In genomic region chr12:19850341-19851065, GRCh38 we compare ENCODE assay signal across 14 cellular contexts.
DNase-seq lines count a peak whose midpoint lies in the region; ATAC-seq lines count a peak whose summit lies in the region.
"Had no signal": no experiment of that assay in that cellular context is flagged by ENCODE, and none has a peak within 500 bp of the region (broad histone marks: within the 10 kb centered on the region; RNA-seq: fewer than 3 reads in every experiment).

No MANE protein-coding gene starts in this region.

- no peaks in the 10 kb centered on the region for H3K27me3 ChIP-seq in adipocyte (replicated peaks; ENCODE audit: control insufficient read depth, insufficient read depth, low read length)
- H3K27me3 ChIP-seq: body of pancreas had no signal

- no peak overlapping the region for H3K9ac ChIP-seq in adipocyte (ENCODE audit: low read length)

- no peaks in the 10 kb centered on the region for H3K36me3 ChIP-seq in adipocyte (ENCODE audit: control insufficient read depth, insufficient read depth, low read length, severe bottlenecking)

- DNase-seq in EH (ENCODE audit: low read depth) (peak; percentile 73), adipocyte (ENCODE audit: low read depth) (peak; percentile 76), kidney glomerular epithelial cell (lab: John Stamatoyannopoulos, UW) (peak; percentile 79), retina (peak; percentile 9), NCI-H526 treated with DMSO at 0.1 percent for 48 hours (lab: John Stamatoyannopoulos, UW) (no peak)
- DNase-seq: CD4-positive, alpha-beta T cell; naive thymus-derived CD4-positive, alpha-beta T cell; NCI-H1105; NCI-H524 treated with DMSO at 0.1 percent for 48 hours; SHP77 treated with DMSO at 0.1 percent for 48 hours had no signal

- ATAC-seq in HG03354 (IDR thresholded peaks at IDR 0.05; ENCODE audit: poor library complexity, severe bottlenecking, unreplicated experiment): no peak
- ATAC-seq in GM18907 (IDR thresholded peaks at IDR 0.05; ENCODE audit: unreplicated experiment): no peak
- no peak for ATAC-seq in GM18520 (IDR thresholded peaks at IDR 0.05; ENCODE audit: unreplicated experiment)
- ATAC-seq: body of pancreas; naive thymus-derived CD4-positive, alpha-beta T cell had no signal

- peaks cover 24% of the 10 kb centered on the region for H3K4me1 ChIP-seq in adipocyte (ENCODE audit: control insufficient read depth, insufficient read depth, low read length)

- no peak overlapping the region for H3K4me3 ChIP-seq in adipocyte (ENCODE audit: low read length)
- H3K4me3 ChIP-seq: body of pancreas had no signal

- peaks cover 15% of the 10 kb centered on the region for H3K9me3 ChIP-seq in adipocyte (ENCODE audit: control insufficient read depth, low read length)
- H3K9me3 ChIP-seq: body of pancreas had no signal
